In the genomic region with DNA sequence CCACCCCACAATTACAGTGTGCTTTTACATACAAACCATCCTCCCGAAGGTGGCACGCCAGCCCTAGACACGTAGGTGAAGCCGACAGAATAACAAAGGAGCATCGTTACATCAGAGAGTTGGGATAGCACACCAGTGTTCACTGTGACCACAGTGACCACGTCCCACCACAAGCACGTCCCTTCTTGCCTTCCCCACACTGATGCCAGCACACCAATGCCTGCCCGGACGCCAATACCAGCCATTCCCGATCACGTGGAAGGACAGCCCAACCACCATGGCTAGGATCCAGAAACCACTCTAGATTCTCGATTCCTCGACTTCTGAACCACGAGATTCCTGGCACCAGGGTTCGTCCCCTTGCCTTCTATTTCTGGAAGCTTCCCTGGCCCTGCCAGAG, we compare ENCODE assay signal across 14 cellular contexts. TPM values are rescaled to one million over a fixed set of nuclear protein-coding genes. Genes with fewer than 3 reads are reported as not detected.
DNase-seq lines count a peak whose midpoint lies in the region; ATAC-seq and TF ChIP-seq lines count a peak whose summit lies in the region.
"Had no signal": no experiment of that assay in that cellular context is flagged by ENCODE, and none has a peak within 500 bp of the region (broad histone marks: within the 10 kb centered on the region; RNA-seq: fewer than 3 reads in every experiment).

No MANE protein-coding gene starts in this region.

- H3K36me3 ChIP-seq in mammary epithelial cell (ENCODE audit: insufficient read depth, low read length) (no peaks in the 10 kb centered on the region), osteoblast (ENCODE audit: insufficient read depth, low read length) (no peaks in the 10 kb centered on the region)

- H3K9ac ChIP-seq in mammary epithelial cell (ENCODE audit: insufficient read depth, low read length), result no peak overlapping the region

- no peak for TF ChIP-seq CTCF in mammary epithelial cell (conservative IDR thresholded peaks at IDR 0.05 in 1 of 2, IDR thresholded peaks at IDR 0.05 in 1 of 2; ENCODE audit: extremely low read depth in 1 of 2, insufficient read depth in 1 of 2, low read depth in 1 of 2, low read length in 2 of 2)
- no peak for TF ChIP-seq CTCF in osteoblast (IDR thresholded peaks at IDR 0.05; ENCODE audit: extremely low read depth, low read depth, low read length)

- H3K4me1 Mint-ChIP-seq in activated CD4-positive, alpha-beta T cell treated with anti-CD3 and anti-CD28 coated beads for 36 hours, result no peaks in the 10 kb centered on the region

- H3K27ac ChIP-seq in mammary epithelial cell (ENCODE audit: insufficient read depth, low read depth, low read length) (no peak overlapping the region), osteoblast (ENCODE audit: low read depth, low read length) (no peak overlapping the region)
- H3K27ac ChIP-seq: heart right ventricle had no signal

- peak overlapping the region; percentile 1 for H2AFZ ChIP-seq in mammary epithelial cell (ENCODE audit: low read depth, low read length)
- H2AFZ ChIP-seq in osteoblast (ENCODE audit: low read length), result peak overlapping the region; percentile 70

- H3K27ac Mint-ChIP-seq in activated CD4-positive, alpha-beta T cell treated with anti-CD3 and anti-CD28 coated beads for 36 hours, result peak overlapping the region; percentile 26

- H3K9me3 ChIP-seq in mammary epithelial cell (replicated peaks; ENCODE audit: insufficient read depth, low read length) (no peaks in the 10 kb centered on the region), osteoblast (ENCODE audit: low read depth, low read length) (no peaks in the 10 kb centered on the region)
- H3K9me3 ChIP-seq: heart right ventricle had no signal

- dilution Hi-C loops in mammary epithelial cell (cut with HindIII; ENCODE audit: low sequenced_read_pairs), result loop anchor here (5.0 to 25.0 kb wide), 4 partner anchors 55 to 400 kb away; no protein-coding TSS in a partner anchor

- no TSS peak for BruUV-seq in mammary epithelial cell (replicated peaks; lab: Mats Ljungman, UMichigan)

- 2% methylated on average over 11 of the region's 15 CpGs for WGBS in mammary epithelial cell (ENCODE audit: low coverage, missing lambda C conversion rate)

- H3K4me3 Mint-ChIP-seq in activated CD4-positive, alpha-beta T cell treated with anti-CD3 and anti-CD28 coated beads for 36 hours, result no peak overlapping the region

- H3K4me3 ChIP-seq in mammary epithelial cell (replicated peaks in 1 of 3; ENCODE audit: insufficient read depth in 1 of 3, low read depth in 2 of 3, low read length in 3 of 3) (no peak overlapping the region), osteoblast (ENCODE audit: insufficient read depth, low read length) (no peak overlapping the region)
- H3K4me3 ChIP-seq: heart right ventricle had no signal

- CTCF ChIA-PET in activated CD4-positive, alpha-beta T cell treated with anti-CD3 and anti-CD28 coated beads for 36 hours (lab: Charles Lee), result interaction anchor here (0.8 to 10.0 kb wide), 5 partner anchors 9 to 135 kb away, joined by 3 to 253 read pairs (median 3); no protein-coding TSS in a partner anchor
- CTCF ChIA-PET in mammary epithelial cell (lab: Charles Lee; ENCODE audit: low non-redundant PET), result no interaction called here

- H3K4me2 ChIP-seq in mammary epithelial cell (ENCODE audit: insufficient read depth, low read depth, low read length) (peak overlapping the region; percentile 0), osteoblast (ENCODE audit: insufficient read depth, low read length) (peak overlapping the region; percentile 38)

- H3K9me3 Mint-ChIP-seq in activated CD4-positive, alpha-beta T cell treated with anti-CD3 and anti-CD28 coated beads for 36 hours (ENCODE audit: low read depth), result no peaks in the 10 kb centered on the region

- intact Hi-C loops in activated CD4-positive, alpha-beta T cell treated with anti-CD3 and anti-CD28 coated beads for 36 hours (cut with DNase I, micrococcal nuclease), result no loop called here
- intact Hi-C loops in mammary epithelial cell (cut with micrococcal nuclease), result no loop called here

- H3K27me3 Mint-ChIP-seq in activated CD4-positive, alpha-beta T cell treated with anti-CD3 and anti-CD28 coated beads for 36 hours, result no peaks in the 10 kb centered on the region

- H3K79me2 ChIP-seq in mammary epithelial cell (ENCODE audit: insufficient read depth, low read length) (no peaks in the 10 kb centered on the region), osteoblast (ENCODE audit: insufficient read depth, low read length) (no peaks in the 10 kb centered on the region)

- H4K20me1 ChIP-seq in mammary epithelial cell (ENCODE audit: insufficient read depth, low read length) (no peaks in the 10 kb centered on the region), osteoblast (ENCODE audit: insufficient read depth, low read length) (no peaks in the 10 kb centered on the region)

- ATAC-seq in activated CD4-positive, alpha-beta T cell treated with anti-CD3 and anti-CD28 coated beads for 36 hours, result no peak
- no peak for ATAC-seq in HG03108 (IDR thresholded peaks at IDR 0.05; ENCODE audit: unreplicated experiment)

- H3K27me3 ChIP-seq in mammary epithelial cell (ENCODE audit: insufficient read depth, low read length), result peaks cover 7% of the 10 kb centered on the region
- H3K27me3 ChIP-seq in osteoblast (ENCODE audit: insufficient read depth, low read length), result no peaks in the 10 kb centered on the region
- H3K27me3 ChIP-seq: heart right ventricle had no signal

- POLR2A ChIA-PET in activated CD4-positive, alpha-beta T cell treated with anti-CD3 and anti-CD28 coated beads for 36 hours (lab: Charles Lee), result no interaction called here

- DNase-seq in activated CD4-positive, alpha-beta T cell treated with anti-CD3 and anti-CD28 coated beads for 36 hours, result no peak
- DNase-seq in activated CD4-positive, alpha-beta T cell treated with anti-CD3 and anti-CD28 coated beads, Interleukin-2, amount 50 U/mL, for 1 hour, result no peak
- DNase-seq in M059J (ENCODE audit: low read depth) (peak; percentile 38), mammary epithelial cell (peak; percentile 91), osteoblast (ENCODE audit: insufficient read length, low spot score, missing footprints) (peak; percentile 87), HPDE6-E6E7 (ENCODE audit: extremely low spot score) (no peak), CD1c-positive myeloid dendritic cell (ENCODE audit: extremely low spot score) (no peak)
- DNase-seq: heart right ventricle, KBM-7, midbrain, NCI-H1436 treated with DMSO at 0.1 percent for 48 hours, NCI-H345, SIG-M5 had no signal

- H3K36me3 Mint-ChIP-seq in activated CD4-positive, alpha-beta T cell treated with anti-CD3 and anti-CD28 coated beads for 36 hours (ENCODE audit: low read depth), result peaks cover 67% of the 10 kb centered on the region

- H3K4me1 ChIP-seq in mammary epithelial cell (ENCODE audit: insufficient read depth, low read length) (peaks cover 15% of the 10 kb centered on the region), osteoblast (ENCODE audit: insufficient read depth, low read length) (peaks cover 6% of the 10 kb centered on the region)
- H3K4me1 ChIP-seq: heart right ventricle had no signal

- in situ Hi-C loops in mammary epithelial cell (cut with MboI; ENCODE audit: low sequenced_read_pairs in 2 of 2), result loop anchor here in 1 of 2 donors (25.0 kb wide), 1 partner anchor 380 kb away; no protein-coding TSS in a partner anchor

RNA-seq across cellular contexts. Expression of gene GPR68, which starts 48.0 kb away (rescaled TPM):
- 10 to 100 TPM in 1 of 2 experiments, 1 to 10 TPM in 1; 9.4 to 11.2 TPM for total RNA-seq in activated CD4-positive, alpha-beta T cell treated with anti-CD3 and anti-CD28 coated beads for 36 hours
- total RNA-seq in M059J (2014; rRNA removed; shearing (Covaris generic)), result 0.71 and 1.6 TPM in 2 replicates
- total RNA-seq in mammary epithelial cell (under 1 TPM in 1 of 2 donors, not detected in 1; 0.83 TPM), osteoblast (8.0 and 8.5 TPM in 2 replicates)
- 0.06 TPM for polyA plus RNA-seq in mammary epithelial cell
- polyA minus RNA-seq in mammary epithelial cell, result not detected

Comparison
In these comparisons a context has a peak if more than half of its experiments do, and no peak if none do; other contexts are left out.
1. DNase-seq: peak in M059J (single experiment), mammary epithelial cell (single experiment) and osteoblast (single experiment); none in activated CD4-positive, alpha-beta T cell treated with anti-CD3 and anti-CD28 coated beads for 36 hours (single experiment), activated CD4-positive, alpha-beta T cell treated with anti-CD3 and anti-CD28 coated beads, Interleukin-2, amount 50 U/mL, for 1 hour (single experiment), HPDE6-E6E7 (single experiment) and CD1c-positive myeloid dendritic cell (single experiment).